In the genomic region with DNA sequence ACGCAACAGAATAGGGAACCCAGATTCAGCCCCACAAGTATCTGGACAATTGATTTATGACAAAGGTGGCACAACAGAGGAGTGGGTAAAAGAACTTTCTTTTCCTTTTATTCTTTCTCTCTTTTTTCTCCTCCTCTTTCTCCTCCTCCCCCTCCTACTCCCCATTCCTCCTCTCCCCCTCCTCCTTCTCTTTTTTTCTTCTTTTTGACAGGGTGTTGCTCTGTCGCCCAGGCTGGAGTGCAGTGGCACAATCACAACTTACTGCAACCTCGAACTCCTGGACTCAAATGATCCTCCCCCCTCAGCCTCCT, we compare ENCODE assay signal across 2 cellular contexts.
A peak's percentile ranks its signal among the peaks of the same experiment; 100 is the strongest.
TF ChIP-seq lines count a peak whose summit lies in the region.

No MANE protein-coding gene starts in this region.

TF ChIP-seq in HepG2, 621 proteins besides CTCF, POLR2A, EP300 and RAD21:
- TF ChIP-seq SIN3A (IDR thresholded peaks at IDR 0.05; ENCODE audit: borderline replicate concordance, low read depth, low read length) (no peak), HNRNPK (IDR thresholded peaks at IDR 0.05; ENCODE audit: low read depth, low read length, poor library complexity, severe bottlenecking) (peak; percentile 67), ZNF770 (CRISPR knock-in tag; IDR thresholded peaks at IDR 0.05) (peak; percentile 30; the same call in 1 of the 2 replicates), ZNF777 (CRISPR knock-in tag; IDR thresholded peaks at IDR 0.05) (no peak), ZNF496 (CRISPR knock-in tag; IDR thresholded peaks at IDR 0.05; ENCODE audit: insufficient replicate concordance) (no peak), PCBP2 (optimal IDR thresholded peaks at IDR 0.05; ENCODE audit: low read depth, low read length, poor library complexity, severe bottlenecking) (peak; percentile 42)

TF ChIP-seq in GM12878, 131 proteins besides CTCF, POLR2A, EP300 and RAD21:
- TF ChIP-seq SMARCA5 (IDR thresholded peaks at IDR 0.05) (no peak), NFIC (IDR thresholded peaks at IDR 0.05; ENCODE audit: low read depth, low read length) (peak; percentile 44), IKZF2 (IDR thresholded peaks at IDR 0.05) (peak; percentile 21 to 35; a peak in 2 of 4 replicates), SPI1 (IDR thresholded peaks at IDR 0.05; ENCODE audit: borderline replicate concordance, insufficient read depth, low read depth, low read length) (peak; percentile 67; the same call in 1 of the 2 replicates), BCL11A (IDR thresholded peaks at IDR 0.05; ENCODE audit: low read depth, low read length) (no peak), MTA2 (IDR thresholded peaks at IDR 0.05; ENCODE audit: low read depth) (peak; percentile 59; the same call in 1 of the 2 replicates), ATF3 (IDR thresholded peaks at IDR 0.05; ENCODE audit: borderline replicate concordance, extremely low read depth, low read depth, low read length) (no peak), FOXK2 (IDR thresholded peaks at IDR 0.05) (0 out of 2 replicates have a peak, but pooled peaks have one; percentile 24), POLR2AphosphoS2 (IDR thresholded peaks at IDR 0.05; ENCODE audit: low read depth, low read length) (no peak), IKZF1 (conservative IDR thresholded peaks at IDR 0.05) (peak; percentile 57), NBN (IDR thresholded peaks at IDR 0.05) (peak; percentile 10; the same call in 1 of the 2 replicates)
- TF ChIP-seq, protein P1, sequence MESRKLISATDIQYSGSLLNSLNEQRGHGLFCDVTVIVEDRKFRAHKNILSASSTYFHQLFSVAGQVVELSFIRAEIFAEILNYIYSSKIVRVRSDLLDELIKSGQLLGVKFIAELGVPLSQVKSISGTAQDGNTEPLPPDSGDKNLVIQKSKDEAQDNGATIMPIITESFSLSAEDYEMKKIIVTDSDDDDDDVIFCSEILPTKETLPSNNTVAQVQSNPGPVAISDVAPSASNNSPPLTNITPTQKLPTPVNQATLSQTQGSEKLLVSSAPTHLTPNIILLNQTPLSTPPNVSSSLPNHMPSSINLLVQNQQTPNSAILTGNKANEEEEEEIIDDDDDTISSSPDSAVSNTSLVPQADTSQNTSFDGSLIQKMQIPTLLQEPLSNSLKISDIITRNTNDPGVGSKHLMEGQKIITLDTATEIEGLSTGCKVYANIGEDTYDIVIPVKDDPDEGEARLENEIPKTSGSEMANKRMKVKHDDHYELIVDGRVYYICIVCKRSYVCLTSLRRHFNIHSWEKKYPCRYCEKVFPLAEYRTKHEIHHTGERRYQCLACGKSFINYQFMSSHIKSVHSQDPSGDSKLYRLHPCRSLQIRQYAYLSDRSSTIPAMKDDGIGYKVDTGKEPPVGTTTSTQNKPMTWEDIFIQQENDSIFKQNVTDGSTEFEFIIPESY (IDR thresholded peaks at IDR 0.05): no peak
- TF ChIP-seq, protein P2, sequence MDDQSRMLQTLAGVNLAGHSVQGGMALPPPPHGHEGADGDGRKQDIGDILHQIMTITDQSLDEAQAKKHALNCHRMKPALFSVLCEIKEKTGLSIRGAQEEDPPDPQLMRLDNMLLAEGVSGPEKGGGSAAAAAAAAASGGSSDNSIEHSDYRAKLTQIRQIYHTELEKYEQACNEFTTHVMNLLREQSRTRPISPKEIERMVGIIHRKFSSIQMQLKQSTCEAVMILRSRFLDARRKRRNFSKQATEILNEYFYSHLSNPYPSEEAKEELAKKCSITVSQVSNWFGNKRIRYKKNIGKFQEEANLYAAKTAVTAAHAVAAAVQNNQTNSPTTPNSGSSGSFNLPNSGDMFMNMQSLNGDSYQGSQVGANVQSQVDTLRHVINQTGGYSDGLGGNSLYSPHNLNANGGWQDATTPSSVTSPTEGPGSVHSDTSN (IDR thresholded peaks at IDR 0.05; ENCODE audit: insufficient replicate concordance, low read depth, low read length): peak; percentile 16
